28 cellular contexts compared by ENCODE assay signal in the genomic region with DNA sequence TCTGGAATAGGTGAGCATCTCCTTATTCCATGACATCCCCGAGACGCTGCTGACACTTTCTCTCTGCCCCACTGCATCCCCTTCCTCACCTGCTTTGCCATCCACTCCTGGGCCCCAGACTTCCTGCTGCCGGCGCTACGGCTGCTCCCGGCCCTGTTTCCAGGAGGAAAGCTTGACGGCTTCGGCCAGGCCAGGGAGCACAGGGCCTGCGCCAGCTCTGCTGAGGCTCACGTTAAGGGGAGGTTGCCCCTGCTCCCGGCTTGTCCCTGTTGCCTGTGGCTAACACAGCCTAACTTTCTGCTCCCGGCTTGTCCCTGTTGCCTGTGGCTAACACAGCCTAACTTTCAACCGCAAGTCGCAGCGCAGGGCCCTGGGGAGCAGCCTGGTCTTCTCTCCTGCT.
"Had no signal": no experiment of that assay in that cellular context is flagged by ENCODE, and none has a peak within 500 bp of the region (broad histone marks: within the 10 kb centered on the region; RNA-seq: fewer than 3 reads in every experiment).

No MANE protein-coding gene starts in this region.

- H3K9me3 ChIP-seq: pancreas, psoas muscle, right lobe of liver, thoracic aorta, thyroid gland, vagina had no signal

- H3K36me3 Mint-ChIP-seq: natural killer cell treated with Interleukin-12 subunit alpha and Interleukin-12 subunit beta and Interleukin-15 and Interleukin-18, amount 100 ng/mL, for 72 hours; stimulated activated effector memory CD8-positive, alpha-beta T cell treated with anti-CD3 and anti-CD28 coated beads, Interleukin-12 subunit alpha, Interleukin-12 subunit beta, amount 100 ng/mL, for 72 hours; stimulated activated naive B cell treated with anti-CD40 and anti-IgM and Interleukin-4, amounts not matched to agents 10 μg/mL and 1 μg/mL and 100 μg/mL, for 72 hours had no signal

- H3K4me3 Mint-ChIP-seq: naive thymus-derived CD8-positive, alpha-beta T cell; natural killer cell treated with Interleukin-12 subunit alpha and Interleukin-12 subunit beta and Interleukin-15 and Interleukin-18, amount 100 ng/mL, for 72 hours; nephron progenitor cell; neural crest cell; stimulated activated effector memory CD8-positive, alpha-beta T cell treated with anti-CD3 and anti-CD28 coated beads, Interleukin-12 subunit alpha, Interleukin-12 subunit beta, amount 100 ng/mL, for 72 hours; stimulated activated naive B cell treated with anti-CD40 and anti-IgM and Interleukin-4, amounts not matched to agents 10 μg/mL and 1 μg/mL and 100 μg/mL, for 72 hours; stimulated activated naive CD8-positive, alpha-beta T cell treated with anti-CD3 and anti-CD28 coated beads, Interleukin-15, Interleukin-2, amounts not matched to agents 100 ng/mL and 50 ng/mL, for 24 hours had no signal

- H3K27ac ChIP-seq: pancreas, psoas muscle, right lobe of liver, sigmoid colon, stomach, thoracic aorta, thyroid gland, tibial nerve, upper lobe of left lung, vagina had no signal

- H3K4me3 ChIP-seq: pancreas, psoas muscle, right lobe of liver, sigmoid colon, stomach, thoracic aorta, thyroid gland, tibial nerve, upper lobe of left lung, vagina had no signal

- DNase-seq: naive thymus-derived CD8-positive, alpha-beta T cell; nephron progenitor cell; occipital lobe; pancreas; psoas muscle; right cardiac atrium; right lobe of liver; sigmoid colon; small intestine; stimulated activated CD4-positive, alpha-beta T cell treated with anti-CD3 and anti-CD28 coated beads, Interleukin-15, amount 100 ng/mL, for 24 hours; stimulated activated CD4-positive, alpha-beta T cell treated with anti-CD3 and anti-CD28 coated beads, Interleukin-2, amount 100 ng/mL, for 24 hours; stimulated activated CD4-positive, alpha-beta T cell treated with anti-CD3 and anti-CD28 coated beads, Interleukin-2, amount 100 ng/mL, for 48 hours; stimulated activated CD4-positive, alpha-beta T cell treated with anti-CD3 and anti-CD28 coated beads, Interleukin-4, amount 100 ng/mL, for 24 hours; stimulated activated naive B cell treated with anti-CD40 and anti-IgM and Interleukin-4, amounts not matched to agents 10 μg/mL and 1 μg/mL and 100 μg/mL, for 72 hours; stimulated activated naive CD4-positive, alpha-beta T cell treated with Interleukin-2 at 50 U/mL for 16 hours; stomach; thyroid gland; trophoblast cell had no signal

- H3K27me3 ChIP-seq: pancreas, right lobe of liver, sigmoid colon, stomach, thyroid gland, tibial nerve, upper lobe of left lung, vagina had no signal

- H3K9me3 Mint-ChIP-seq: natural killer cell treated with Interleukin-12 subunit alpha and Interleukin-12 subunit beta and Interleukin-15 and Interleukin-18, amount 100 ng/mL, for 72 hours; stimulated activated effector memory CD8-positive, alpha-beta T cell treated with anti-CD3 and anti-CD28 coated beads, Interleukin-12 subunit alpha, Interleukin-12 subunit beta, amount 100 ng/mL, for 72 hours; stimulated activated naive CD8-positive, alpha-beta T cell treated with anti-CD3 and anti-CD28 coated beads, Interleukin-15, Interleukin-2, amounts not matched to agents 100 ng/mL and 50 ng/mL, for 24 hours had no signal

- ATAC-seq: naive thymus-derived CD8-positive, alpha-beta T cell; natural killer cell treated with Interleukin-12 subunit alpha and Interleukin-12 subunit beta and Interleukin-15 and Interleukin-18, amount 100 ng/mL, for 72 hours; pancreas; psoas muscle; right cardiac atrium; right lobe of liver; stimulated activated effector memory CD8-positive, alpha-beta T cell treated with anti-CD3 and anti-CD28 coated beads, Interleukin-12 subunit alpha, Interleukin-12 subunit beta, amount 100 ng/mL, for 72 hours; stimulated activated naive B cell treated with anti-CD40 and anti-IgM and Interleukin-4, amounts not matched to agents 10 μg/mL and 1 μg/mL and 100 μg/mL, for 72 hours had no signal

- H3K4me1 ChIP-seq: pancreas, psoas muscle, right lobe of liver, sigmoid colon, stomach, thyroid gland, tibial nerve, upper lobe of left lung, vagina had no signal

- FAIRE-seq: pancreas, small intestine, urothelium cell line had no signal

- H3K27ac Mint-ChIP-seq: naive thymus-derived CD8-positive, alpha-beta T cell; natural killer cell treated with Interleukin-12 subunit alpha and Interleukin-12 subunit beta and Interleukin-15 and Interleukin-18, amount 100 ng/mL, for 72 hours; nephron progenitor cell; progenitor cell of endocrine pancreas; stimulated activated effector memory CD8-positive, alpha-beta T cell treated with anti-CD3 and anti-CD28 coated beads, Interleukin-12 subunit alpha, Interleukin-12 subunit beta, amount 100 ng/mL, for 72 hours; stimulated activated naive B cell treated with anti-CD40 and anti-IgM and Interleukin-4, amounts not matched to agents 10 μg/mL and 1 μg/mL and 100 μg/mL, for 72 hours; stimulated activated naive CD8-positive, alpha-beta T cell treated with anti-CD3 and anti-CD28 coated beads, Interleukin-15, Interleukin-2, amounts not matched to agents 100 ng/mL and 50 ng/mL, for 24 hours had no signal

- H3K36me3 ChIP-seq: pancreas, right lobe of liver, sigmoid colon, stomach, thoracic aorta, thyroid gland, tibial nerve, upper lobe of left lung, vagina had no signal

- H3K27me3 Mint-ChIP-seq: stimulated activated naive B cell treated with anti-CD40 and anti-IgM and Interleukin-4, amounts not matched to agents 10 μg/mL and 1 μg/mL and 100 μg/mL, for 72 hours; stimulated activated naive CD8-positive, alpha-beta T cell treated with anti-CD3 and anti-CD28 coated beads, Interleukin-15, Interleukin-2, amounts not matched to agents 100 ng/mL and 50 ng/mL, for 24 hours had no signal

- H3K4me1 Mint-ChIP-seq: stimulated activated naive B cell treated with anti-CD40 and anti-IgM and Interleukin-4, amounts not matched to agents 10 μg/mL and 1 μg/mL and 100 μg/mL, for 72 hours had no signal
